Comparison of ENCODE assay signal across 1 cellular context in genomic region chr15:75200765-75201608, GRCh38.
TF ChIP-seq lines count a peak whose summit lies in the region.

No MANE protein-coding gene starts in this region.

TF ChIP-seq in HEK293, 187 proteins besides CTCF, POLR2A, EP300 and RAD21 (continued from another document):
- TF ChIP-seq, protein P1, sequence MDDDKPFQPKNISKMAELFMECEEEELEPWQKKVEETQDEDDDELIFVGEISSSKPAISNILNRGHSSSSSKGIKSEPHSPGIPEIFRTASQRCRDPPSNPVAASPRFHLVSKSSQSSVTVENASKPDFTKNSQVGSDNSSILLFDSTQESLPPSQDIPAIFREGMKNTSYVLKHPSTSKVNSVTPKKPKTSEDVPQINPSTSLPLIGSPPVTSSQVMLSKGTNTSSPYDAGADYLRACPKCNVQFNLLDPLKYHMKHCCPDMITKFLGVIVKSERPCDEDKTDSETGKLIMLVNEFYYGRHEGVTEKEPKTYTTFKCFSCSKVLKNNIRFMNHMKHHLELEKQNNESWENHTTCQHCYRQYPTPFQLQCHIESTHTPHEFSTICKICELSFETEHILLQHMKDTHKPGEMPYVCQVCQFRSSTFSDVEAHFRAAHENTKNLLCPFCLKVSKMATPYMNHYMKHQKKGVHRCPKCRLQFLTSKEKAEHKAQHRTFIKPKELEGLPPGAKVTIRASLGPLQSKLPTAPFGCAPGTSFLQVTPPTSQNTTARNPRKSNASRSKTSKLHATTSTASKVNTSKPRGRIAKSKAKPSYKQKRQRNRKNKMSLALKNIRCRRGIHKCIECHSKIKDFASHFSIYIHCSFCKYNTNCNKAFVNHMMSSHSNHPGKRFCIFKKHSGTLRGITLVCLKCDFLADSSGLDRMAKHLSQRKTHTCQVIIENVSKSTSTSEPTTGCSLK (tag by site-specific recombination; IDR thresholded peaks at IDR 0.05) = no peak
- peak; percentile 65 for TF ChIP-seq ZFHX2 (tag by site-specific recombination; conservative IDR thresholded peaks at IDR 0.05)
- TF ChIP-seq ZNF701 (tag by site-specific recombination; IDR thresholded peaks at IDR 0.05) = no peak
- TF ChIP-seq ZNF335 (tag by site-specific recombination; conservative IDR thresholded peaks at IDR 0.05) = peak; percentile 52
- TF ChIP-seq ZBTB17 (tag by site-specific recombination; IDR thresholded peaks at IDR 0.05) = peak; percentile 43; the same call in 1 of the 2 replicates
- TF ChIP-seq, protein P2, sequence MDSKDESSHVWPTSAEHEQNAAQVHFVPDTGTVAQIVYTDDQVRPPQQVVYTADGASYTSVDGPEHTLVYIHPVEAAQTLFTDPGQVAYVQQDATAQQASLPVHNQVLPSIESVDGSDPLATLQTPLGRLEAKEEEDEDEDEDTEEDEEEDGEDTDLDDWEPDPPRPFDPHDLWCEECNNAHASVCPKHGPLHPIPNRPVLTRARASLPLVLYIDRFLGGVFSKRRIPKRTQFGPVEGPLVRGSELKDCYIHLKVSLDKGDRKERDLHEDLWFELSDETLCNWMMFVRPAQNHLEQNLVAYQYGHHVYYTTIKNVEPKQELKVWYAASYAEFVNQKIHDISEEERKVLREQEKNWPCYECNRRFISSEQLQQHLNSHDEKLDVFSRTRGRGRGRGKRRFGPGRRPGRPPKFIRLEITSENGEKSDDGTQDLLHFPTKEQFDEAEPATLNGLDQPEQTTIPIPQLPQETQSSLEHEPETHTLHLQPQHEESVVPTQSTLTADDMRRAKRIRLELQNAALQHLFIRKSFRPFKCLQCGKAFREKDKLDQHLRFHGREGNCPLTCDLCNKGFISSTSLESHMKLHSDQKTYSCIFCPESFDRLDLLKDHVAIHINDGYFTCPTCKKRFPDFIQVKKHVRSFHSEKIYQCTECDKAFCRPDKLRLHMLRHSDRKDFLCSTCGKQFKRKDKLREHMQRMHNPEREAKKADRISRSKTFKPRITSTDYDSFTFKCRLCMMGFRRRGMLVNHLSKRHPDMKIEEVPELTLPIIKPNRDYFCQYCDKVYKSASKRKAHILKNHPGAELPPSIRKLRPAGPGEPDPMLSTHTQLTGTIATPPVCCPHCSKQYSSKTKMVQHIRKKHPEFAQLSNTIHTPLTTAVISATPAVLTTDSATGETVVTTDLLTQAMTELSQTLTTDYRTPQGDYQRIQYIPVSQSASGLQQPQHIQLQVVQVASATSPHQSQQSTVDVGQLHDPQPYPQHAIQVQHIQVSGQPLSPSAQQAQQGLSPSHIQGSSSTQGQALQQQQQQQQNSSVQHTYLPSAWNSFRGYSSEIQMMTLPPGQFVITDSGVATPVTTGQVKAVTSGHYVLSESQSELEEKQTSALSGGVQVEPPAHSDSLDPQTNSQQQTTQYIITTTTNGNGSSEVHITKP (tag by site-specific recombination; IDR thresholded peaks at IDR 0.05) = peak; percentile 57; the same call in 1 of the 2 replicates
- 0 out of 2 replicates have a peak, but pooled peaks have one; percentile 14 for TF ChIP-seq ZNF76 (tag by site-specific recombination; IDR thresholded peaks at IDR 0.05; ENCODE audit: borderline replicate concordance, low read depth)
- TF ChIP-seq SP3 (tag by site-specific recombination; IDR thresholded peaks at IDR 0.05) = peak; percentile 52; the same call in 1 of the 2 replicates
- no peak for TF ChIP-seq ZNF292 (tag by site-specific recombination; IDR thresholded peaks at IDR 0.05; ENCODE audit: borderline replicate concordance, low read depth)
- TF ChIP-seq REPIN1 (tag by site-specific recombination; IDR thresholded peaks at IDR 0.05; ENCODE audit: low read depth) = no peak
